ENCODE assay signal across 2 cellular contexts in genomic region chr20:34632870-34633452, GRCh38.
TF ChIP-seq lines count a peak whose summit lies in the region.

No MANE protein-coding gene starts in this region.

TF ChIP-seq in HEK293T, 16 proteins besides CTCF, POLR2A, EP300 and RAD21:
- TF ChIP-seq PKNOX1 (IDR thresholded peaks at IDR 0.05): 0 out of 2 replicates have a peak, but pooled peaks have one; percentile 10
- no peak for TF ChIP-seq L3MBTL2 (conservative IDR thresholded peaks at IDR 0.05)

TF ChIP-seq in HepG2, 621 proteins besides CTCF, POLR2A, EP300 and RAD21:
- no peak for TF ChIP-seq PHF8 (CRISPR knock-in tag; IDR thresholded peaks at IDR 0.05)
- TF ChIP-seq SP140L (CRISPR knock-in tag; IDR thresholded peaks at IDR 0.05; ENCODE audit: borderline replicate concordance): no peak
- TF ChIP-seq ZNF609 (CRISPR knock-in tag; IDR thresholded peaks at IDR 0.05; ENCODE audit: borderline replicate concordance): no peak
- 0 out of 2 replicates have a peak, but pooled peaks have one; percentile 39 for TF ChIP-seq PAWR (CRISPR knock-in tag; IDR thresholded peaks at IDR 0.05; ENCODE audit: borderline replicate concordance)
